In genomic region chr3:62220616-62221015, GRCh38 we compare ENCODE assay signal across 16 cellular contexts.
DNase-seq lines count a peak whose midpoint lies in the region; ATAC-seq and TF ChIP-seq lines count a peak whose summit lies in the region.
"Had no signal": no experiment of that assay in that cellular context is flagged by ENCODE, and none has a peak within 500 bp of the region (broad histone marks: within the 10 kb centered on the region; RNA-seq: fewer than 3 reads in every experiment).

No MANE protein-coding gene starts in this region.

- TF ChIP-seq CTCF in liver (IDR thresholded peaks at IDR 0.05; ENCODE audit: low read depth, low read length, missing input control) (no peak), neural progenitor cell (IDR thresholded peaks at IDR 0.05) (no peak)

- ATAC-seq in Right ventricle myocardium superior (ENCODE audit: poor library complexity) (peak; percentile 64), right cardiac atrium (no peak), left lobe of liver (peak; percentile 84), esophagus mucosa (no peak), HG03135 (IDR thresholded peaks at IDR 0.05; ENCODE audit: unreplicated experiment) (no peak)
- ATAC-seq: CD8-positive, alpha-beta T cell; GM23338 had no signal

- no peak overlapping the region for H3K4me3 ChIP-seq in right cardiac atrium (ENCODE audit: low read length)
- no peak overlapping the region for H3K4me3 ChIP-seq in liver (ENCODE audit: low read depth in 1 of 3, low read length in 3 of 3)
- H3K4me3 ChIP-seq in neural progenitor cell = no peak overlapping the region
- H3K4me3 ChIP-seq: BLaER1 treated with 17β-estradiol and CSF1 and Interleukin-3, amounts not matched to agents 10 nM and 100 nM; GM23338 had no signal

- peaks cover 25% of the 10 kb centered on the region for H3K36me3 Mint-ChIP-seq in neural progenitor cell
- H3K36me3 Mint-ChIP-seq: CD8-positive, alpha-beta T cell had no signal

- no peak overlapping the region for H3K4me2 ChIP-seq in neural progenitor cell
- H3K4me2 ChIP-seq: BLaER1 treated with 17β-estradiol and CSF1 and Interleukin-3, amounts not matched to agents 10 nM and 100 nM; GM23338 had no signal

- H3K9me3 Mint-ChIP-seq in neural progenitor cell = no peaks in the 10 kb centered on the region
- H3K9me3 Mint-ChIP-seq: CD8-positive, alpha-beta T cell; GM23338 had no signal

- peaks cover 0 to 5% (median 2%) of the 10 kb centered on the region in 4 donors for H3K36me3 ChIP-seq in liver (ENCODE audit: control insufficient read depth in 4 of 4, insufficient read depth in 3 of 4, low read depth in 1 of 4, low read length in 3 of 4)
- H3K36me3 ChIP-seq in neural progenitor cell = no peaks in the 10 kb centered on the region

- intact Hi-C loops in Right ventricle myocardium superior (cut with DNase I) (no loop called here), right cardiac atrium (cut with DNase I) (no loop called here)

- H3K4me1 ChIP-seq in right cardiac atrium (ENCODE audit: control insufficient read depth, insufficient read depth, low read length) (no peaks in the 10 kb centered on the region), liver (ENCODE audit: control insufficient read depth in 4 of 4, insufficient read depth in 4 of 4, low read length in 3 of 4) (peaks cover 0 to 4% (median 2%) of the 10 kb centered on the region in 4 donors), neural progenitor cell (peaks cover 16% of the 10 kb centered on the region)
- H3K4me1 ChIP-seq: BLaER1 treated with 17β-estradiol and CSF1 and Interleukin-3, amounts not matched to agents 10 nM and 100 nM had no signal

- H3K4me1 Mint-ChIP-seq in neural progenitor cell = peaks cover 6% of the 10 kb centered on the region
- H3K4me1 Mint-ChIP-seq: B cell had no signal

- H3K9me3 ChIP-seq in right cardiac atrium (ENCODE audit: control insufficient read depth, low read length) = no peaks in the 10 kb centered on the region
- peaks cover 0 to 4% (median 0%) of the 10 kb centered on the region in 4 donors for H3K9me3 ChIP-seq in liver (ENCODE audit: control insufficient read depth in 4 of 4, low read length in 3 of 4)
- no peaks in the 10 kb centered on the region for H3K9me3 ChIP-seq in neural progenitor cell (ENCODE audit: low read depth)

- DNase-seq in Right ventricle myocardium superior = no peak
- no peak for DNase-seq in right cardiac atrium
- DNase-seq in left lobe of liver (ENCODE audit: low spot score) = no peak
- peak; percentile 21 for DNase-seq in neural progenitor cell (ENCODE audit: low spot score)
- DNase-seq: Calu3; CD8-positive, alpha-beta T cell; DMS79 treated with DMSO at 0.1 percent for 48 hours; GF-D8; HCEC 1CT had no signal

- peaks cover 6% of the 10 kb centered on the region for H3F3A ChIP-seq in neural progenitor cell (ENCODE audit: low read depth)

- H3K4me3 Mint-ChIP-seq in neural progenitor cell = no peak overlapping the region
- H3K4me3 Mint-ChIP-seq: B cell; CD8-positive, alpha-beta T cell; GM23338 had no signal

- H3K9ac ChIP-seq in liver (ENCODE audit: low read depth in 1 of 2, low read length in 2 of 2) (no peak overlapping the region), neural progenitor cell (no peak overlapping the region)
- H3K9ac ChIP-seq: BLaER1 treated with 17β-estradiol and CSF1 and Interleukin-3, amounts not matched to agents 10 nM and 100 nM had no signal

- no peaks in the 10 kb centered on the region for H3K79me2 ChIP-seq in neural progenitor cell (ENCODE audit: low read depth)

- peaks cover 12% of the 10 kb centered on the region for H4K20me1 ChIP-seq in neural progenitor cell (ENCODE audit: low read depth)
- H4K20me1 ChIP-seq: BLaER1 treated with 17β-estradiol and CSF1 and Interleukin-3, amounts not matched to agents 10 nM and 100 nM had no signal

- no peak overlapping the region for H3K27ac Mint-ChIP-seq in neural progenitor cell
- H3K27ac Mint-ChIP-seq: B cell; CD8-positive, alpha-beta T cell; GM23338 had no signal

- no peak overlapping the region for H2AFZ ChIP-seq in neural progenitor cell (replicated peaks)
- H2AFZ ChIP-seq: GM23338 had no signal

- H3K27ac ChIP-seq in right cardiac atrium (ENCODE audit: low read length) (no peak overlapping the region), liver (ENCODE audit: low read depth in 1 of 2, low read length in 2 of 2) (no peak overlapping the region), neural progenitor cell (no peak overlapping the region)
- H3K27ac ChIP-seq: BLaER1 treated with 17β-estradiol and CSF1 and Interleukin-3, amounts not matched to agents 10 nM and 100 nM; HL-60 had no signal

- H3K27me3 Mint-ChIP-seq in neural progenitor cell (ENCODE audit: insufficient read depth, low read depth) = no peaks in the 10 kb centered on the region
- H3K27me3 Mint-ChIP-seq: B cell had no signal

- no peaks in the 10 kb centered on the region for H3K27me3 ChIP-seq in right cardiac atrium (ENCODE audit: control insufficient read depth, insufficient read depth)
- H3K27me3 ChIP-seq in liver (ENCODE audit: control insufficient read depth in 4 of 4, insufficient read depth in 4 of 4, low read length in 3 of 4) = no peaks in the 10 kb centered on the region
- H3K27me3 ChIP-seq in neural progenitor cell = no peaks in the 10 kb centered on the region
- H3K27me3 ChIP-seq: BLaER1 treated with 17β-estradiol and CSF1 and Interleukin-3, amounts not matched to agents 10 nM and 100 nM had no signal

- TF ChIP-seq RAD21 in liver (IDR thresholded peaks at IDR 0.05) = no peak

TF ChIP-seq in liver, 16 proteins besides CTCF, POLR2A, EP300 and RAD21:
- TF ChIP-seq EGR1 (IDR thresholded peaks at IDR 0.05; ENCODE audit: low read depth in 2 of 2) (no peak), RXRA (IDR thresholded peaks at IDR 0.05) (peak; percentile 7 to 24), REST (IDR thresholded peaks at IDR 0.05) (no peak), YY1 (IDR thresholded peaks at IDR 0.05) (no peak), FOXA1 (IDR thresholded peaks at IDR 0.05) (no peak), HNF4G (IDR thresholded peaks at IDR 0.05) (no peak), ATF3 (IDR thresholded peaks at IDR 0.05) (no peak), HNF4A (conservative IDR thresholded peaks at IDR 0.05) (peak in 1 of 2 donors; percentile 5), NR2F2 (IDR thresholded peaks at IDR 0.05) (no peak)

Comparison
In these comparisons a context has a peak if more than half of its experiments do, and no peak if none do; other contexts are left out.
1. ATAC-seq: peak in Right ventricle myocardium superior (single experiment) and left lobe of liver (single experiment); none in right cardiac atrium (0 of 2), esophagus mucosa (single experiment) and HG03135 (single experiment).